ENCODE assay signal across 8 cellular contexts in the genomic region with DNA sequence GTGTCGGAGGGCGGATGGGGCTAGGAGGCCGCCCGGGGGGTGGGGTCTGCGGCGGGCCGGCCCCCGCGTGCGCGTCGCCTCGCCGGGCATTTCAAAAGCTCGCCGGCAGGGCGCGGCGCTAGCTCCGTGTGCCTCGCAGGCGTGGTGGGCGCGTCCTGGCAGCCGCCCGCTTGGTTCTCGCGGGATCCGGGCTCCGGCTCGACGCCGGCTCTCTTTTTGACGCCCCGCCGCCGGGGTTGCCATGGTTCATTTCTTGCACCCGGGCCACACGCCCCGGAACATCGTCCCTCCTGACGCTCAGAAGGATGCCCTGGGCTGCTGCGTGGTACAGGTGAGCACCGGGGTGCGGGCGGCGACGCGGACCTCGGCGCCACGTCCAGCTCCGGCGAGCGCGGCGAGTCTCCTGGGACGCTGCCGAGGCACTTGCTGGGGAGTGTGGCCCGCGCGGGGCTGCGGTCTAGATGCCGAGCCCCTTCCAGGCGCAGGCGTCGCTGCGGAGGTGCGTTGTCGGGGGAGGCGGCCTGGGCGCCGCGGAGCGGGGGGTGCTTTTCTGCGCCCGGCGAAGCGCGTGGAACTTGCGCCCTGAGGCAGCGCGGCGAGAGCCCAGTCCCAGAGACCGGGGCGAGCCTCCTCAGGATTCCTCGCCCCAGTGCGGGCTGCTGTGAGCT. TPM values are rescaled to one million over a fixed set of nuclear protein-coding genes. Genes with fewer than 3 reads are reported as not detected.
DNase-seq lines count a peak whose midpoint lies in the region; ATAC-seq and TF ChIP-seq lines count a peak whose summit lies in the region.

Gene ZYG11A, plus strand, starts transcription at position 118 of the 668 bp plus-strand sequence. Its CDS starts 124 bp downstream, at position 242.

- peak within 1 kb of the TSS; percentile 47 for H3K14ac ChIP-seq in neuronal stem cell (ENCODE audit: low read length)

- no peak for TF ChIP-seq POLR2A in esophagus squamous epithelium (IDR thresholded peaks at IDR 0.05)

- DNase-seq in ACHN (peak; percentile 63), NCI-H526 (lab: John Stamatoyannopoulos, UW) (peak; percentile 31 to 82), activated T-cell treated with anti-CD3 and anti-CD28 coated beads for 24 hours (ENCODE audit: low read depth) (peak; percentile 61), esophagus squamous epithelium (lab: John Stamatoyannopoulos, UW) (no peak), neuronal stem cell (ENCODE audit: low spot score) (peak; percentile 54), thoracic aorta (ENCODE audit: low spot score) (no peak)

- H3K9ac ChIP-seq in neuronal stem cell (ENCODE audit: low read depth, low read length, poor library complexity), result peak within 1 kb of the TSS; percentile 89

- WGBS in esophagus squamous epithelium, 2 donors, result 0% methylated on average over 1 of the region's 88 CpGs; no CpG with 5 or more reads in 1 of the 2 donors
- no CpG with 5 or more reads among the region's 88 CpGs for whole genome bisulfite sequencing in neuronal stem cell (ENCODE audit: extremely low coverage in 2 of 2, insufficient read length in 2 of 2, insufficient replicate concordance in 1 of 2), 2 donors

- peak within 1 kb of the TSS; percentile 85 for H2BK15ac ChIP-seq in neuronal stem cell (ENCODE audit: low read length)

- H2AFZ ChIP-seq in neuronal stem cell (ENCODE audit: low read length), result peak within 1 kb of the TSS; percentile 100

- TF ChIP-seq CTCF in esophagus squamous epithelium (IDR thresholded peaks at IDR 0.05), result peak in 5 of 6 experiments; percentile 16 to 49 (median 34)
- peak; percentile 42 for TF ChIP-seq CTCF in thoracic aorta (IDR thresholded peaks at IDR 0.05)

- no peak within 1 kb of the TSS for H4K8ac ChIP-seq in neuronal stem cell (ENCODE audit: low read depth, low read length)

- peak within 1 kb of the TSS; percentile 85 for H3K23ac ChIP-seq in neuronal stem cell (ENCODE audit: low read depth, low read length, poor library complexity)

- peak within 1 kb of the TSS; percentile 63 for H2AK5ac ChIP-seq in neuronal stem cell (ENCODE audit: low read depth, low read length)

- H3K4me1 ChIP-seq in esophagus squamous epithelium (peaks cover 0 to 19% (median 9%) of the 10 kb centered on the region in 3 donors), neuronal stem cell (ENCODE audit: control insufficient read depth in 2 of 2, insufficient read depth in 1 of 2, low read depth in 1 of 2, low read length in 2 of 2) (peaks cover 0 to 2% of the 10 kb centered on the region in 2 donors), thoracic aorta (ENCODE audit: control insufficient read depth in 1 of 2, low read depth in 2 of 2) (peaks cover 7 to 16% of the 10 kb centered on the region in 2 donors)

- peak within 1 kb of the TSS; percentile 72 for H2BK120ac ChIP-seq in neuronal stem cell (ENCODE audit: low read depth, low read length)

- H4K91ac ChIP-seq in neuronal stem cell (ENCODE audit: low read depth, low read length, poor library complexity), result no peak within 1 kb of the TSS

- H3K79me1 ChIP-seq in neuronal stem cell (ENCODE audit: low read depth, low read length), result no peaks in the 10 kb centered on the region

- H3K36me3 ChIP-seq in esophagus squamous epithelium (no peaks in the 10 kb centered on the region), neuronal stem cell (replicated peaks in 1 of 2; ENCODE audit: control insufficient read depth in 2 of 2, insufficient read depth in 2 of 2, low read length in 2 of 2) (no peaks in the 10 kb centered on the region), thoracic aorta (no peaks in the 10 kb centered on the region)

- intact Hi-C loops in esophagus squamous epithelium (cut with DNase I), result no loop called here

- peaks cover 0 to 51% (median 4%) of the 10 kb centered on the region in 4 donors for H3K27me3 ChIP-seq in esophagus squamous epithelium
- peaks cover 7 to 56% (median 23%) of the 10 kb centered on the region in 3 experiments for H3K27me3 ChIP-seq in neuronal stem cell (ENCODE audit: control insufficient read depth in 3 of 3, insufficient read depth in 3 of 3, low read depth in 1 of 3, low read length in 3 of 3)
- H3K27me3 ChIP-seq in thoracic aorta (replicated peaks; ENCODE audit: insufficient read depth), result no peaks in the 10 kb centered on the region

- H2BK12ac ChIP-seq in neuronal stem cell (ENCODE audit: low read length), result no peak within 1 kb of the TSS

- H3K9me3 ChIP-seq in esophagus squamous epithelium, result no peaks in the 10 kb centered on the region
- H3K9me3 ChIP-seq in neuronal stem cell (replicated peaks in 1 of 2; ENCODE audit: control insufficient read depth in 2 of 2, insufficient read depth in 1 of 2, low read depth in 1 of 2, low read length in 2 of 2), result peaks cover 0 to 3% of the 10 kb centered on the region in 2 donors
- H3K9me3 ChIP-seq in thoracic aorta, result no peaks in the 10 kb centered on the region

- in situ Hi-C loops in ACHN (cut with HindIII; ENCODE audit: low pct_ligation_motif_present, low pct_unique_long_range_greater_than_20kb, low sequenced_read_pairs), result no loop called here

- H3K4ac ChIP-seq in neuronal stem cell (ENCODE audit: low read length), result no peak within 1 kb of the TSS

- peak within 1 kb of the TSS; percentile 29 to 68 (median 46) for H3K4me3 ChIP-seq in esophagus squamous epithelium
- H3K4me3 ChIP-seq in neuronal stem cell (ENCODE audit: low read length in 2 of 2), result peak within 1 kb of the TSS; percentile 44 to 82
- H3K4me3 ChIP-seq in thoracic aorta, result peak within 1 kb of the TSS; percentile 74

- H3K18ac ChIP-seq in neuronal stem cell (ENCODE audit: low read length), result peak within 1 kb of the TSS; percentile 84

- peak within 1 kb of the TSS in 1 of 4 donors; percentile 34 for H3K27ac ChIP-seq in esophagus squamous epithelium
- no peak within 1 kb of the TSS for H3K27ac ChIP-seq in neuronal stem cell (replicated peaks; ENCODE audit: low read length)
- H3K27ac ChIP-seq in thoracic aorta, result no peak within 1 kb of the TSS

- ATAC-seq in GM18907 (IDR thresholded peaks at IDR 0.05; ENCODE audit: unreplicated experiment), result peak; percentile 81
- peak; percentile 92 for ATAC-seq in HG03175 (IDR thresholded peaks at IDR 0.05; ENCODE audit: unreplicated experiment)
- no peak for ATAC-seq in thoracic aorta (ENCODE audit: insufficient number of reproducible peaks, low FRiP score, low read depth)

- H2BK5ac ChIP-seq in neuronal stem cell (ENCODE audit: low read length), result peak within 1 kb of the TSS; percentile 24

- peak within 1 kb of the TSS; percentile 69 for H3K4me2 ChIP-seq in neuronal stem cell (ENCODE audit: insufficient read depth, low read length, poor library complexity, severe bottlenecking)

RNA-seq across cellular contexts. Expression of gene ZYG11A, which starts in this region (rescaled TPM):
- under 1 TPM; 0.22 to 0.95 (median 0.50) TPM for total RNA-seq in esophagus squamous epithelium
- polyA plus RNA-seq in neuronal stem cell (2013, experiment 1 of 2), result 0.14 TPM
- 0.18 TPM for polyA plus RNA-seq in neuronal stem cell (2013, experiment 2 of 2)
- not detected for total RNA-seq in thoracic aorta

Comparison
In these comparisons a context has a peak if more than half of its experiments do, and no peak if none do; other contexts are left out.
1. DNase-seq: peak in ACHN (single experiment), NCI-H526 (2 of 2), activated T-cell treated with anti-CD3 and anti-CD28 coated beads for 24 hours (single experiment) and neuronal stem cell (single experiment); none in esophagus squamous epithelium (single experiment) and thoracic aorta (single experiment).
2. Peak in every context shown above with its lines, with median percentiles within 50 percentile points of each other: H3K4me3 ChIP-seq.